In the genomic region with DNA sequence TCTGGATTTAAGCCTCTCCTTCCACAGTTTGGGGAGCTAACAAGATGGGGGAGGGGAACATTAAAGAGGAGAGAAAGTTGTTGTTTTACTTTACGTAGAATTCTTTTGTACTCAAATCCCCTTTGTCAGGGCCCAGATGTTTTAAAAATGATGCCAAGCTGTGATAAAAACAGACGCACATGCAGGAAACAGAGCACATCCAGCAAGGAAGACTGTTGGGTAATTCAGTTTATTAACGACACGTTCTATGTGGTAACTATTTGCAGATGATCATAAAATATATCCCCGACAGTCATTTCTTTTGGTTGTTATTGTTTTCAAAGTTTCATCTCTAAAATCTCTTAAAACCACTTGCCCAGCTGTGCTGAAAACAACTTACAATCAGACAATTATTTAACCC, we compare ENCODE assay signal across 26 cellular contexts.
"Had no signal": no experiment of that assay in that cellular context is flagged by ENCODE, and none has a peak within 500 bp of the region (broad histone marks: within the 10 kb centered on the region; RNA-seq: fewer than 3 reads in every experiment).

No MANE protein-coding gene starts in this region.

- H3K4me1 ChIP-seq: body of pancreas, parathyroid adenoma, right lobe of liver, transverse colon, uterus had no signal

- H3K4me2 ChIP-seq: smooth muscle cell had no signal

- ATAC-seq: activated CD8-positive, alpha-beta memory T cell treated with anti-CD3 and anti-CD28 coated beads, Interleukin-2, amount 10 ng/mL, durations not matched to agents 7 days and 5 days; activated T-helper 17 cell treated with anti-CD3 and anti-CD28 coated beads, Interleukin-2, amount 50 U/mL, for 72 hours; body of pancreas; foreskin keratinocyte; left cardiac atrium; natural killer cell treated with Interleukin-12 subunit alpha and Interleukin-12 subunit beta and Interleukin-15 and Interleukin-18, amount 100 ng/mL, for 72 hours; right lobe of liver; stimulated activated naive CD8-positive, alpha-beta T cell treated with anti-CD3 and anti-CD28 coated beads, Interleukin-15, amount 100 ng/mL, for 72 hours had no signal

- H3K4me1 Mint-ChIP-seq: activated B cell treated with CpG ODN at 0.5 μM for 24 hours, endodermal cell had no signal

- H3K36me3 ChIP-seq: neutrophil, right lobe of liver, suprapubic skin, transverse colon, uterus had no signal

- H3K27ac ChIP-seq: body of pancreas, dorsolateral prefrontal cortex, neutrophil, parathyroid adenoma, right lobe of liver, suprapubic skin, transverse colon had no signal

- H3K9ac ChIP-seq: parathyroid adenoma had no signal

- DNase-seq: activated B cell treated with CpG ODN at 0.5 μM for 24 hours; activated CD4-positive, alpha-beta memory T cell treated with anti-CD3 and anti-CD28 coated beads, Interleukin-2, amount 10 ng/mL, durations not matched to agents 7 days and 5 days; activated CD4-positive, alpha-beta T cell treated with anti-CD3 and anti-CD28 coated beads for 4 hours; activated CD8-positive, alpha-beta memory T cell treated with anti-CD3 and anti-CD28 coated beads, Interleukin-2, amount 10 ng/mL, durations not matched to agents 7 days and 5 days; activated naive CD4-positive, alpha-beta T cell treated with Interleukin-2 at 50 U/mL for 16 hours; activated T-cell treated with anti-CD3 and anti-CD28 coated beads, Interleukin-2, amount 50 U/mL, for 1 hour; body of pancreas; central memory CD4-positive, alpha-beta T cell; dorsolateral prefrontal cortex; endodermal cell; erythroblast; foreskin keratinocyte; hippocampal formation; left cardiac atrium; right lobe of liver; stimulated activated CD4-positive, alpha-beta T cell treated with anti-CD3 and anti-CD28 coated beads, Interleukin-4, amount 100 ng/mL, for 1 hour; stimulated activated naive CD8-positive, alpha-beta T cell treated with anti-CD3 and anti-CD28 coated beads, Interleukin-15, amount 100 ng/mL, for 72 hours; T-helper 9 cell; transverse colon; uterus had no signal

- H3K4me3 Mint-ChIP-seq: activated B cell treated with CpG ODN at 0.5 μM for 24 hours; activated CD4-positive, alpha-beta memory T cell treated with anti-CD3 and anti-CD28 coated beads, Interleukin-2, amount 10 ng/mL, durations not matched to agents 7 days and 5 days; activated CD8-positive, alpha-beta memory T cell treated with anti-CD3 and anti-CD28 coated beads, Interleukin-2, amount 10 ng/mL, durations not matched to agents 7 days and 5 days; activated T-helper 17 cell treated with anti-CD3 and anti-CD28 coated beads, Interleukin-2, amount 50 U/mL, for 72 hours; endodermal cell; natural killer cell treated with Interleukin-12 subunit alpha and Interleukin-12 subunit beta and Interleukin-15 and Interleukin-18, amount 100 ng/mL, for 72 hours; stimulated activated naive CD8-positive, alpha-beta T cell treated with anti-CD3 and anti-CD28 coated beads, Interleukin-15, amount 100 ng/mL, for 72 hours had no signal

- H3K9me3 Mint-ChIP-seq: natural killer cell treated with Interleukin-12 subunit alpha and Interleukin-12 subunit beta and Interleukin-15 and Interleukin-18, amount 100 ng/mL, for 72 hours had no signal

- H2AFZ ChIP-seq: parathyroid adenoma had no signal

- H3K27me3 Mint-ChIP-seq: activated CD4-positive, alpha-beta memory T cell treated with anti-CD3 and anti-CD28 coated beads, Interleukin-2, amount 10 ng/mL, durations not matched to agents 7 days and 5 days; activated CD8-positive, alpha-beta memory T cell treated with anti-CD3 and anti-CD28 coated beads, Interleukin-2, amount 10 ng/mL, durations not matched to agents 7 days and 5 days; activated T-helper 17 cell treated with anti-CD3 and anti-CD28 coated beads, Interleukin-2, amount 50 U/mL, for 72 hours; natural killer cell treated with Interleukin-12 subunit alpha and Interleukin-12 subunit beta and Interleukin-15 and Interleukin-18, amount 100 ng/mL, for 72 hours; stimulated activated naive CD8-positive, alpha-beta T cell treated with anti-CD3 and anti-CD28 coated beads, Interleukin-15, amount 100 ng/mL, for 72 hours had no signal

- H3K9me3 ChIP-seq: right lobe of liver, suprapubic skin, uterus had no signal

- H3K27me3 ChIP-seq: body of pancreas, dorsolateral prefrontal cortex, foreskin keratinocyte, neutrophil, right lobe of liver, suprapubic skin, transverse colon, uterus had no signal

- H3K27ac Mint-ChIP-seq: activated B cell treated with CpG ODN at 0.5 μM for 24 hours; activated CD4-positive, alpha-beta memory T cell treated with anti-CD3 and anti-CD28 coated beads, Interleukin-2, amount 10 ng/mL, durations not matched to agents 7 days and 5 days; activated CD8-positive, alpha-beta memory T cell treated with anti-CD3 and anti-CD28 coated beads, Interleukin-2, amount 10 ng/mL, durations not matched to agents 7 days and 5 days; activated T-helper 17 cell treated with anti-CD3 and anti-CD28 coated beads, Interleukin-2, amount 50 U/mL, for 72 hours; endodermal cell; natural killer cell treated with Interleukin-12 subunit alpha and Interleukin-12 subunit beta and Interleukin-15 and Interleukin-18, amount 100 ng/mL, for 72 hours; stimulated activated naive CD8-positive, alpha-beta T cell treated with anti-CD3 and anti-CD28 coated beads, Interleukin-15, amount 100 ng/mL, for 72 hours had no signal

- H3K4me3 ChIP-seq: body of pancreas, dorsolateral prefrontal cortex, right lobe of liver, smooth muscle cell, suprapubic skin, transverse colon, uterus had no signal
